In the genomic region with DNA sequence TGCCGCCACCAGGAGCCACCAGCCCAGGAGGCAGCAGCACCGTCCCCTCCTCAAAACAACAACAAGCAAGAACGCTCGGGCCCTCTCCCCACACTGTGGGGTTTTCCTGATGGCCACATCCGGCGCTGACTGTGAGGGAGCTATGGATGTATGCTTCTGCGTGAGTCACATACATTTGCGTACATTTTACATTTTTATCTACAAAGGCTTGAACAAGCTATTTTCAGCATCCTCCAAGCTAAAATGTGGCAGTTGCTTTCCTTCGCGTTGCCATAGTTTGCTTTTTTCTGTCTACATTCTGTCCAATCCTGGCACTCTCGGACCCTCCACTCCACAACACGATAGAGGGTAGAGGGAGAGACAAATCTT, we compare ENCODE assay signal across 1 cellular context.
A peak's percentile ranks its signal among the peaks of the same experiment; 100 is the strongest.
TF ChIP-seq lines count a peak whose summit lies in the region.

No MANE protein-coding gene starts in this region.

TF ChIP-seq in GM12878, 131 proteins besides CTCF, POLR2A, EP300 and RAD21:
- TF ChIP-seq, protein P1, sequence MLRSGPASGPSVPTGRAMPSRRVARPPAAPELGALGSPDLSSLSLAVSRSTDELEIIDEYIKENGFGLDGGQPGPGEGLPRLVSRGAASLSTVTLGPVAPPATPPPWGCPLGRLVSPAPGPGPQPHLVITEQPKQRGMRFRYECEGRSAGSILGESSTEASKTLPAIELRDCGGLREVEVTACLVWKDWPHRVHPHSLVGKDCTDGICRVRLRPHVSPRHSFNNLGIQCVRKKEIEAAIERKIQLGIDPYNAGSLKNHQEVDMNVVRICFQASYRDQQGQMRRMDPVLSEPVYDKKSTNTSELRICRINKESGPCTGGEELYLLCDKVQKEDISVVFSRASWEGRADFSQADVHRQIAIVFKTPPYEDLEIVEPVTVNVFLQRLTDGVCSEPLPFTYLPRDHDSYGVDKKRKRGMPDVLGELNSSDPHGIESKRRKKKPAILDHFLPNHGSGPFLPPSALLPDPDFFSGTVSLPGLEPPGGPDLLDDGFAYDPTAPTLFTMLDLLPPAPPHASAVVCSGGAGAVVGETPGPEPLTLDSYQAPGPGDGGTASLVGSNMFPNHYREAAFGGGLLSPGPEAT (IDR thresholded peaks at IDR 0.05; ENCODE audit: low read depth): no peak
- TF ChIP-seq SKIL (IDR thresholded peaks at IDR 0.05; ENCODE audit: low read depth, poor library complexity, severe bottlenecking) (no peak), ASH2L (IDR thresholded peaks at IDR 0.05; ENCODE audit: borderline replicate concordance, low read depth) (0 out of 2 replicates have a peak, but pooled peaks have one; percentile 4), JUNB (IDR thresholded peaks at IDR 0.05) (0 out of 2 replicates have a peak, but pooled peaks have one; percentile 7), EED (IDR thresholded peaks at IDR 0.05; ENCODE audit: low read depth) (peak; percentile 50; the same call in 1 of the 2 replicates), POU2F2 (IDR thresholded peaks at IDR 0.05; ENCODE audit: borderline replicate concordance, low read depth, low read length) (peak; percentile 60; the same call in 1 of the 3 replicates), POLR2AphosphoS5 (IDR thresholded peaks at IDR 0.05; ENCODE audit: low read length) (peak; percentile 46; the same call in 1 of the 2 replicates), NKRF (conservative IDR thresholded peaks at IDR 0.05) (no peak), ZNF217 (IDR thresholded peaks at IDR 0.05) (no peak), CHD1 (IDR thresholded peaks at IDR 0.05; ENCODE audit: low read depth, low read length) (no peak), IKZF2 (IDR thresholded peaks at IDR 0.05) (peak; percentile 36 to 80; a peak in 3 of 4 replicates), RUNX3 (IDR thresholded peaks at IDR 0.05; ENCODE audit: low read length) (peak; percentile 75), MEF2A (IDR thresholded peaks at IDR 0.05; ENCODE audit: insufficient read depth, low read depth, low read length) (0 out of 2 replicates have a peak, but pooled peaks have one; percentile 39), CREB1 (IDR thresholded peaks at IDR 0.05; ENCODE audit: low read depth) (peak; percentile 68; the same call in 1 of the 2 replicates)
- TF ChIP-seq, protein P2, sequence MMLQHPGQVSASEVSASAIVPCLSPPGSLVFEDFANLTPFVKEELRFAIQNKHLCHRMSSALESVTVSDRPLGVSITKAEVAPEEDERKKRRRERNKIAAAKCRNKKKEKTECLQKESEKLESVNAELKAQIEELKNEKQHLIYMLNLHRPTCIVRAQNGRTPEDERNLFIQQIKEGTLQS (IDR thresholded peaks at IDR 0.05; ENCODE audit: borderline replicate concordance, extremely low read depth, low read depth, low read length): no peak
- TF ChIP-seq, protein P3, sequence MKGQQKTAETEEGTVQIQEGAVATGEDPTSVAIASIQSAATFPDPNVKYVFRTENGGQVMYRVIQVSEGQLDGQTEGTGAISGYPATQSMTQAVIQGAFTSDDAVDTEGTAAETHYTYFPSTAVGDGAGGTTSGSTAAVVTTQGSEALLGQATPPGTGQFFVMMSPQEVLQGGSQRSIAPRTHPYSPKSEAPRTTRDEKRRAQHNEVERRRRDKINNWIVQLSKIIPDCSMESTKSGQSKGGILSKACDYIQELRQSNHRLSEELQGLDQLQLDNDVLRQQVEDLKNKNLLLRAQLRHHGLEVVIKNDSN (IDR thresholded peaks at IDR 0.05; ENCODE audit: borderline replicate concordance, extremely low read length, insufficient read depth, low read depth, low read length): no peak
